Comparison of ENCODE assay signal across 12 cellular contexts in genomic region chr14:99137913-99138571, GRCh38.
DNase-seq lines count a peak whose midpoint lies in the region; ATAC-seq and TF ChIP-seq lines count a peak whose summit lies in the region.
"Had no signal": no experiment of that assay in that cellular context is flagged by ENCODE, and none has a peak within 500 bp of the region (broad histone marks: within the 10 kb centered on the region; RNA-seq: fewer than 3 reads in every experiment).

No MANE protein-coding gene starts in this region.

- H2AFZ ChIP-seq in GM23338, result peak overlapping the region; percentile 85

- no peak for TF ChIP-seq CTCF in GM23338 (conservative IDR thresholded peaks at IDR 0.05; ENCODE audit: low read depth in 2 of 2)

- H3K4me1 Mint-ChIP-seq in GM23338 (peaks cover 29% of the 10 kb centered on the region), T-cell (peaks cover 22 to 36% (median 30%) of the 10 kb centered on the region in 3 donors)

- H3K9me2 ChIP-seq in GM23338 (ENCODE audit: insufficient read depth), result no peaks in the 10 kb centered on the region

- H3K27me3 ChIP-seq in GM23338 (ENCODE audit: insufficient read depth), result no peaks in the 10 kb centered on the region

- H3K27ac ChIP-seq in GM23338 (ENCODE audit: low read depth), result no peak overlapping the region

- H3K79me2 ChIP-seq in GM23338 (replicated peaks; ENCODE audit: insufficient read depth), result no peaks in the 10 kb centered on the region

- DNase-seq in AML-193 (lab: John Stamatoyannopoulos, UW) (peak; percentile 2 to 9), GM23338 (ENCODE audit: low spot score) (peak; percentile 58), T-cell (peak in 1 of 34 experiments; percentile 20), left lobe of liver (ENCODE audit: low spot score) (peak; percentile 26), A172 (ENCODE audit: low spot score) (no peak), RPMI8226 (no peak), DMS114 treated with DMSO at 0.1 percent for 48 hours (lab: John Stamatoyannopoulos, UW; ENCODE audit: unreplicated experiment) (no peak)
- DNase-seq: amygdala, NCI-H2081, SHP77 had no signal

- H3K4me2 ChIP-seq in GM23338, result no peak overlapping the region

- no peak overlapping the region for H3K4me3 Mint-ChIP-seq in GM23338
- H3K4me3 Mint-ChIP-seq in T-cell, result no peak overlapping the region

- CTCF ChIA-PET in T-cell (lab: Charles Lee), result no interaction called here

- H3K36me3 Mint-ChIP-seq in GM23338 (ENCODE audit: low read depth) (no peaks in the 10 kb centered on the region), T-cell (peaks cover 7% of the 10 kb centered on the region)

- ATAC-seq in GM23338, result peak; percentile 72
- ATAC-seq in T-cell (replicated peaks in 1 of 4), result peak; percentile 41 to 84 (median 56)
- ATAC-seq in left lobe of liver, result no peak
- no peak for ATAC-seq in GM18520 (IDR thresholded peaks at IDR 0.05; ENCODE audit: unreplicated experiment)

- no peaks in the 10 kb centered on the region for H4K20me1 ChIP-seq in GM23338 (replicated peaks; ENCODE audit: insufficient read depth)

- H3K36me3 ChIP-seq in GM23338 (ENCODE audit: insufficient read depth), result no peaks in the 10 kb centered on the region
- H3K36me3 ChIP-seq: HAP-1 had no signal

- POLR2A ChIA-PET in T-cell (lab: Charles Lee), result no interaction called here

- H3K27me3 Mint-ChIP-seq in GM23338 (ENCODE audit: insufficient read depth, low read depth, poor library complexity) (peaks cover 17% of the 10 kb centered on the region), T-cell (no peaks in the 10 kb centered on the region)

- no peak overlapping the region for H3K4me3 ChIP-seq in GM23338
- H3K4me3 ChIP-seq: HAP-1 had no signal

- no peak overlapping the region for H3K27ac Mint-ChIP-seq in GM23338
- H3K27ac Mint-ChIP-seq in T-cell, result peak overlapping the region in 1 of 2 donors; percentile 17

- peaks cover 12% of the 10 kb centered on the region; the same call in 1 of the 2 replicates for H3K4me1 ChIP-seq in GM23338 (ENCODE audit: insufficient read depth)
- H3K4me1 ChIP-seq: HAP-1 had no signal

- H3F3A ChIP-seq in GM23338 (replicated peaks; ENCODE audit: low read depth), result no peaks in the 10 kb centered on the region

- H3K9me3 Mint-ChIP-seq in GM23338, result peaks cover 3% of the 10 kb centered on the region; the same call in 1 of the 3 replicates
- no peaks in the 10 kb centered on the region for H3K9me3 Mint-ChIP-seq in T-cell

TF ChIP-seq in GM23338, 12 proteins besides CTCF, POLR2A, EP300 and RAD21:
- TF ChIP-seq ETS1 (IDR thresholded peaks at IDR 0.05) (0 out of 2 replicates have a peak, but pooled peaks have one; percentile 16), EZH2phosphoT487 (IDR thresholded peaks at IDR 0.05; ENCODE audit: unreplicated experiment) (no peak)

Comparison
In these comparisons a context has a peak if more than half of its experiments do, and no peak if none do; other contexts are left out.
1. DNase-seq: peak in AML-193 (2 of 2), GM23338 (single experiment) and left lobe of liver (single experiment); none in A172 (single experiment), RPMI8226 (single experiment) and DMS114 treated with DMSO at 0.1 percent for 48 hours (single experiment).
2. ATAC-seq: peak in GM23338 (single experiment) and T-cell (4 of 4); none in left lobe of liver (single experiment) and GM18520 (single experiment).